In genomic region chr4:124526321-124526720, GRCh38 we compare ENCODE assay signal across 18 cellular contexts.
DNase-seq lines count a peak whose midpoint lies in the region; ATAC-seq and TF ChIP-seq lines count a peak whose summit lies in the region.
"Had no signal": no experiment of that assay in that cellular context is flagged by ENCODE, and none has a peak within 500 bp of the region (broad histone marks: within the 10 kb centered on the region; RNA-seq: fewer than 3 reads in every experiment).

No MANE protein-coding gene starts in this region.

- H3K9me3 ChIP-seq in AG04450 (ENCODE audit: control insufficient read depth, insufficient read depth, low read length) (no peaks in the 10 kb centered on the region), iPS-20b (ENCODE audit: insufficient read depth, low read depth, low read length) (no peaks in the 10 kb centered on the region), ovary (no peaks in the 10 kb centered on the region)
- H3K9me3 ChIP-seq: A549, Peyer's patch, SK-N-SH had no signal

- TF ChIP-seq CTCF in AG04450 (IDR thresholded peaks at IDR 0.05; ENCODE audit: low read depth, low read length) (no peak), ovary (IDR thresholded peaks at IDR 0.05) (no peak)

- H3K27ac ChIP-seq in AG04450 (ENCODE audit: low read depth, low read length) (peak overlapping the region; percentile 40), iPS-20b (ENCODE audit: low read length) (peak overlapping the region; percentile 33), ovary (no peak overlapping the region)
- H3K27ac ChIP-seq: A549, Peyer's patch had no signal

- no peaks in the 10 kb centered on the region for H3K27me3 Mint-ChIP-seq in activated CD4-positive, alpha-beta memory T cell treated with anti-CD3 and anti-CD28 coated beads, Interleukin-2, amount 10 ng/mL, durations not matched to agents 7 days and 5 days
- H3K27me3 Mint-ChIP-seq in T-cell = peaks cover 0 to 3% of the 10 kb centered on the region in 2 donors
- H3K27me3 Mint-ChIP-seq: CD4-positive, alpha-beta T cell had no signal

- POLR2A ChIA-PET in AG04450 (lab: Yijun Ruan, JAX) (no interaction called here), T-cell (lab: Charles Lee) (no interaction called here)
- POLR2A ChIA-PET in activated CD4-positive, alpha-beta memory T cell treated with anti-CD3 and anti-CD28 coated beads, Interleukin-2, amount 10 ng/mL, durations not matched to agents 7 days and 5 days (lab: Charles Lee) = no interaction called here

- 3 to 10% (median 4%) methylated on average over 2 of the region's 2 CpGs for WGBS in ovary, 3 donors

- no peak overlapping the region for H3K4me3 ChIP-seq in AG04450 (ENCODE audit: low read depth, low read length)
- no peak overlapping the region for H3K4me3 ChIP-seq in iPS-20b (ENCODE audit: low read length)
- no peak overlapping the region for H3K4me3 ChIP-seq in ovary
- H3K4me3 ChIP-seq: A549, K562, Peyer's patch had no signal

- H3K9ac ChIP-seq in iPS-20b (ENCODE audit: low read depth, low read length) = no peak overlapping the region
- H3K9ac ChIP-seq: SK-N-SH had no signal

- no peak for TF ChIP-seq POLR2A in ovary (IDR thresholded peaks at IDR 0.05)

- H3K9me3 Mint-ChIP-seq in activated CD4-positive, alpha-beta memory T cell treated with anti-CD3 and anti-CD28 coated beads, Interleukin-2, amount 10 ng/mL, durations not matched to agents 7 days and 5 days = peaks cover 3% of the 10 kb centered on the region
- peaks cover 0 to 7% (median 3%) of the 10 kb centered on the region in 3 donors for H3K9me3 Mint-ChIP-seq in T-cell

- H3K4me3 Mint-ChIP-seq in activated CD4-positive, alpha-beta memory T cell treated with anti-CD3 and anti-CD28 coated beads, Interleukin-2, amount 10 ng/mL, durations not matched to agents 7 days and 5 days = no peak overlapping the region
- no peak overlapping the region for H3K4me3 Mint-ChIP-seq in T-cell
- H3K4me3 Mint-ChIP-seq: CD4-positive, alpha-beta T cell had no signal

- H3K27ac Mint-ChIP-seq in activated CD4-positive, alpha-beta memory T cell treated with anti-CD3 and anti-CD28 coated beads, Interleukin-2, amount 10 ng/mL, durations not matched to agents 7 days and 5 days = no peak overlapping the region
- H3K27ac Mint-ChIP-seq in T-cell = no peak overlapping the region
- H3K27ac Mint-ChIP-seq: CD4-positive, alpha-beta T cell had no signal

- H3K27me3 ChIP-seq in AG04450 (ENCODE audit: control insufficient read depth, insufficient read depth, low read length) (no peaks in the 10 kb centered on the region), iPS-20b (ENCODE audit: insufficient read depth, low read length) (no peaks in the 10 kb centered on the region), ovary (no peaks in the 10 kb centered on the region)
- H3K27me3 ChIP-seq: Peyer's patch had no signal

- H3K36me3 ChIP-seq in iPS-20b (ENCODE audit: insufficient read depth, low read depth, low read length) (no peaks in the 10 kb centered on the region), ovary (no peaks in the 10 kb centered on the region)
- H3K36me3 ChIP-seq: Peyer's patch had no signal

- H3K4me1 Mint-ChIP-seq in activated CD4-positive, alpha-beta memory T cell treated with anti-CD3 and anti-CD28 coated beads, Interleukin-2, amount 10 ng/mL, durations not matched to agents 7 days and 5 days = no peaks in the 10 kb centered on the region
- no peaks in the 10 kb centered on the region for H3K4me1 Mint-ChIP-seq in T-cell

- CTCF ChIA-PET in AG04450 (lab: Charles Lee) (interaction anchor here (3.1 kb wide), 1 partner anchor 192 kb away, joined by 11 read pairs; no protein-coding TSS in a partner anchor), T-cell (lab: Charles Lee) (no interaction called here)
- CTCF ChIA-PET in activated CD4-positive, alpha-beta memory T cell treated with anti-CD3 and anti-CD28 coated beads, Interleukin-2, amount 10 ng/mL, durations not matched to agents 7 days and 5 days (lab: Charles Lee) = no interaction called here

- intact Hi-C loops in ovary (cut with DNase I) = no loop called here

- DNase-seq in AG04450 (ENCODE audit: low read depth, low spot score) (no peak), NCI-H69 (lab: John Stamatoyannopoulos, UW) (peak; percentile 6), dermis blood vessel endothelial cell (peak; percentile 41), ovary (no peak), T-cell (no peak)
- no peak for DNase-seq in activated CD4-positive, alpha-beta memory T cell treated with anti-CD3 and anti-CD28 coated beads, Interleukin-2, amount 10 ng/mL, durations not matched to agents 7 days and 5 days
- DNase-seq: AML-193; CD4-positive, alpha-beta T cell; H7; NCI-H1694; NCI-H774; Peyer's patch; Right ventricle myocardium superior; SK-N-SH had no signal

- H3K36me3 Mint-ChIP-seq in activated CD4-positive, alpha-beta memory T cell treated with anti-CD3 and anti-CD28 coated beads, Interleukin-2, amount 10 ng/mL, durations not matched to agents 7 days and 5 days (ENCODE audit: low read depth) = no peaks in the 10 kb centered on the region
- H3K36me3 Mint-ChIP-seq in T-cell = no peaks in the 10 kb centered on the region

- no peak for TF ChIP-seq EP300 in ovary (IDR thresholded peaks at IDR 0.05)

- ATAC-seq in HG03432 (IDR thresholded peaks at IDR 0.05; ENCODE audit: unreplicated experiment) = no peak
- ATAC-seq in T-cell (replicated peaks in 1 of 4) = no peak
- ATAC-seq: A549, K562 had no signal

- H3K4me1 ChIP-seq in iPS-20b (ENCODE audit: insufficient read depth, low read length) = no peaks in the 10 kb centered on the region
- no peaks in the 10 kb centered on the region for H3K4me1 ChIP-seq in ovary (ENCODE audit: insufficient read depth)
- H3K4me1 ChIP-seq: A549 had no signal

Comparison
In these comparisons a context has a peak if more than half of its experiments do, and no peak if none do; other contexts are left out.
1. DNase-seq: peak in NCI-H69 (single experiment) and dermis blood vessel endothelial cell (single experiment); none in AG04450 (single experiment), ovary (0 of 5), activated CD4-positive, alpha-beta memory T cell treated with anti-CD3 and anti-CD28 coated beads, Interleukin-2, amount 10 ng/mL, durations not matched to agents 7 days and 5 days (single experiment) and T-cell (0 of 34).
2. H3K27ac ChIP-seq: peak in AG04450 (single experiment) and iPS-20b (single experiment); none in ovary (0 of 2).